ENCODE assay signal across 20 cellular contexts in the genomic region with DNA sequence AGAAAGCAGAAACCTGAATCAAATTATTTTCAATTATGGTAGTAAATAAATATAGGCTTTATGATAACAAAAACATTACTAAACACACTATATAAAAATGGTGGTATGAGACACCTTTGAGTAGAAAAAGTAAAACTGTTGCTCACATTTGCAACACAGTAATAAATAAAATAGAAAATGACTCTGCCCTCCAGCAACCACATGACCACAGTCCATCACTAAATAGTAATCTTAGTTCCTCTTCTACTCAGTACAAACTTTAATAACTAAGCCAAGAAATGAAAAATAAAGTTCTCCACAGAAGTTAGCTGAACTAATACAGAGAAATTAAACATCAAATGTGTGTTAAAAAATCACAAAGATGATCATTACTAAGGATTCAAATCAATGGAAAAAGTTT.
"Had no signal": no experiment of that assay in that cellular context is flagged by ENCODE, and none has a peak within 500 bp of the region (broad histone marks: within the 10 kb centered on the region; RNA-seq: fewer than 3 reads in every experiment).

No MANE protein-coding gene starts in this region.

- DNase-seq: dorsolateral prefrontal cortex; effector CD8-positive, alpha-beta T cell; foreskin melanocyte; head of caudate nucleus; kidney; left cardiac atrium; left ventricle myocardium inferior; lower lobe of right lung; midbrain; nucleus accumbens; ovary; right cardiac atrium; small intestine; stimulated activated CD4-positive, alpha-beta T cell treated with anti-CD3 and anti-CD28 coated beads, Interleukin-12 subunit alpha, Interleukin-12 subunit beta, amount 100 ng/mL, for 4 hours; stimulated activated naive CD4-positive, alpha-beta T cell; trophoblast cell had no signal

- H3K79me2 ChIP-seq: hepatocyte had no signal

- H3K4me1 Mint-ChIP-seq: memory B cell, neural progenitor cell had no signal

- H3K27me3 Mint-ChIP-seq: memory B cell; natural killer cell treated with Interleukin-12 subunit alpha and Interleukin-12 subunit beta and Interleukin-15 and Interleukin-18, amount 100 ng/mL, for 72 hours had no signal

- H3K27me3 ChIP-seq: dorsolateral prefrontal cortex, hepatocyte, neural progenitor cell, ovary had no signal

- H3K36me3 ChIP-seq: lower lobe of right lung, ovary had no signal

- H3K27ac ChIP-seq: dorsolateral prefrontal cortex, hepatocyte, left ventricle myocardium inferior, lower lobe of right lung, neural progenitor cell, ovary had no signal

- H2AFZ ChIP-seq: hepatocyte, neural progenitor cell had no signal

- H3K4me2 ChIP-seq: hepatocyte, neural progenitor cell had no signal

- H3K4me3 Mint-ChIP-seq: memory B cell; natural killer cell treated with Interleukin-12 subunit alpha and Interleukin-12 subunit beta and Interleukin-15 and Interleukin-18, amount 100 ng/mL, for 72 hours; neural progenitor cell had no signal

- H3K4me3 ChIP-seq: dorsolateral prefrontal cortex, hepatocyte, left ventricle myocardium inferior, lower lobe of right lung, neural progenitor cell, ovary had no signal

- H3K9me3 Mint-ChIP-seq: natural killer cell treated with Interleukin-12 subunit alpha and Interleukin-12 subunit beta and Interleukin-15 and Interleukin-18, amount 100 ng/mL, for 72 hours; neural progenitor cell had no signal

- H3K4me1 ChIP-seq: left ventricle myocardium inferior, lower lobe of right lung, neural progenitor cell had no signal

- H3K9me3 ChIP-seq: left ventricle myocardium inferior, lower lobe of right lung, ovary had no signal

- ATAC-seq: left cardiac atrium; lower lobe of right lung; natural killer cell treated with Interleukin-12 subunit alpha and Interleukin-12 subunit beta and Interleukin-15 and Interleukin-18, amount 100 ng/mL, for 72 hours; right cardiac atrium had no signal

- H3K9ac ChIP-seq: neural progenitor cell had no signal

- H3K36me3 Mint-ChIP-seq: memory B cell; natural killer cell treated with Interleukin-12 subunit alpha and Interleukin-12 subunit beta and Interleukin-15 and Interleukin-18, amount 100 ng/mL, for 72 hours had no signal

- H3K27ac Mint-ChIP-seq: memory B cell; natural killer cell treated with Interleukin-12 subunit alpha and Interleukin-12 subunit beta and Interleukin-15 and Interleukin-18, amount 100 ng/mL, for 72 hours; neural progenitor cell had no signal
